Comparison of ENCODE assay signal across 37 cellular contexts in the genomic region with DNA sequence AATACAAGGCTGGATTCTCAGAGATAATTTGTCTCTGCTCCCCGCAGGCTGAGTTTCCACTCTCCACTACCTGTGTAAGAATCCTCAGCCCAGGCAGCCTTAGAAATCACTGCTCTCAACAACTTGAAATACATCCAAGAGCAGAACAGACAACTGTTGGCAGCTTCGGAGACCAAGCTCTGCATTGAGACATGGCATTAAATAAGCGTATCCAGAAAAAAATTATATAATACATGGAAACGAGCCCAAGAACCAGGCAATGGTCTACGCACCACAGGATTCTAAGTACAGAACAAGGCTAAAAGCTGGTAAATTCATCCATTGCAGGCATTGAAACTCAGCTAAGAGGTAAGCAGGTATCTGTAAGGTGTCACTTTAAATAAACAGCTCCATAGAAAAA.
"Had no signal": no experiment of that assay in that cellular context is flagged by ENCODE, and none has a peak within 500 bp of the region (broad histone marks: within the 10 kb centered on the region; RNA-seq: fewer than 3 reads in every experiment).

No MANE protein-coding gene starts in this region.

- H3K4me1 Mint-ChIP-seq: activated CD4-positive, alpha-beta memory T cell treated with anti-CD3 and anti-CD28 coated beads, Interleukin-2, amount 10 ng/mL, durations not matched to agents 7 days and 5 days; activated CD4-positive, alpha-beta T cell treated with anti-CD3 and anti-CD28 coated beads, Interleukin-2, amount 10 ng/mL, durations not matched to agents 7 days and 5 days; activated T-helper 17 cell treated with anti-CD3 and anti-CD28 coated beads, Interleukin-2, amount 50 U/mL, for 72 hours had no signal

- H3K27ac Mint-ChIP-seq: activated CD4-positive, alpha-beta memory T cell treated with anti-CD3 and anti-CD28 coated beads, Interleukin-2, amount 10 ng/mL, durations not matched to agents 7 days and 5 days; activated CD4-positive, alpha-beta T cell treated with anti-CD3 and anti-CD28 coated beads for 36 hours; activated CD4-positive, alpha-beta T cell treated with anti-CD3 and anti-CD28 coated beads, Interleukin-2, amount 10 ng/mL, durations not matched to agents 7 days and 5 days; activated naive CD4-positive, alpha-beta T cell treated with anti-CD3 and anti-CD28 coated beads for 36 hours; activated naive CD4-positive, alpha-beta T cell treated with anti-CD3 and anti-CD28 coated beads, Interleukin-2, amount 50 U/mL, for 72 hours; activated naive CD8-positive, alpha-beta T cell treated with anti-CD3 and anti-CD28 coated beads for 36 hours; activated T-cell treated with anti-CD3 and anti-CD28 coated beads, Interleukin-2, amount 50 U/mL, for 72 hours; activated T-helper 1 cell treated with anti-CD3 and anti-CD28 coated beads, Interleukin-12 subunit alpha, Interleukin-12 subunit beta, Interleukin-2, Interleukin-4 antibody, amounts not matched to agents 30 ng/mL and 10 ng/mL and 1 ng/mL, durations not matched to agents 14 hours and 24 hours and 36 hours; activated T-helper 17 cell treated with anti-CD3 and anti-CD28 coated beads, Interleukin-2, amount 50 U/mL, for 72 hours; T-helper 1 cell treated with Interleukin-12 subunit alpha and Interleukin-12 subunit beta and Interleukin-4 antibody, amounts not matched to agents 30 μg/mL and 1 μg/mL, for 36 hours; T-helper 2 cell treated with Interferon-gamma antibody and Interleukin-4, amounts not matched to agents 5 μg/mL and 100 μg/mL, for 36 hours; WTC11 had no signal

- DNase-seq: activated CD4-positive, alpha-beta memory T cell treated with anti-CD3 and anti-CD28 coated beads, Interleukin-2, amount 10 ng/mL, durations not matched to agents 7 days and 5 days; activated CD4-positive, alpha-beta T cell treated with anti-CD3 and anti-CD28 coated beads for 1 hour; activated CD4-positive, alpha-beta T cell treated with anti-CD3 and anti-CD28 coated beads for 36 hours; activated CD4-positive, alpha-beta T cell treated with anti-CD3 and anti-CD28 coated beads for 48 hours; activated CD4-positive, alpha-beta T cell treated with anti-CD3 and anti-CD28 coated beads, Interleukin-2, amount 10 ng/mL, durations not matched to agents 7 days and 5 days; activated CD4-positive, alpha-beta T cell treated with anti-CD3 and anti-CD28 coated beads, Interleukin-2, amount 50 U/mL, for 48 hours; activated CD4-positive, CD25-positive, alpha-beta regulatory T cell; activated CD8-positive, alpha-beta memory T cell treated with anti-CD3 and anti-CD28 coated beads, Interleukin-2, amount 50 U/mL, for 4 hours; activated effector memory CD4-positive, alpha-beta T cell treated with anti-CD3 and anti-CD28 coated beads, Interleukin-2, amount 50 U/mL, for 16 hours; activated gamma-delta T cell treated with Interleukin-2 at 50 U/mL for 16 hours; activated naive CD4-positive, alpha-beta T cell; activated naive CD4-positive, alpha-beta T cell treated with anti-CD3 and anti-CD28 coated beads for 36 hours; activated naive CD4-positive, alpha-beta T cell treated with anti-CD3 and anti-CD28 coated beads, Interleukin-2, amount 50 U/mL, for 16 hours; activated naive CD8-positive, alpha-beta T cell treated with anti-CD3 and anti-CD28 coated beads for 36 hours; activated T-cell treated with anti-CD3 and anti-CD28 coated beads for 4 hours; activated T-cell treated with anti-CD3 and anti-CD28 coated beads, Interleukin-2, amount 50 U/mL, for 1 hour; activated T-cell treated with anti-CD3 and anti-CD28 coated beads, Interleukin-2, amount 50 U/mL, for 4 hours; activated T-cell treated with anti-CD3 and anti-CD28 coated beads, Interleukin-2, amount 50 U/mL, for 72 hours; adrenal gland; amniotic stem cell; aorta; body of pancreas; brain microvascular endothelial cell; central memory CD4-positive, alpha-beta T cell; cerebellar nuclear complex; SW 1271; T-helper 1 cell; T-helper 2 cell; T-helper 9 cell; WERI-Rb-1 had no signal

- H3K9me3 Mint-ChIP-seq: activated CD4-positive, alpha-beta memory T cell treated with anti-CD3 and anti-CD28 coated beads, Interleukin-2, amount 10 ng/mL, durations not matched to agents 7 days and 5 days; activated CD4-positive, alpha-beta T cell treated with anti-CD3 and anti-CD28 coated beads, Interleukin-2, amount 10 ng/mL, durations not matched to agents 7 days and 5 days; activated naive CD4-positive, alpha-beta T cell treated with anti-CD3 and anti-CD28 coated beads for 36 hours; activated T-helper 1 cell treated with anti-CD3 and anti-CD28 coated beads, Interleukin-12 subunit alpha, Interleukin-12 subunit beta, Interleukin-2, Interleukin-4 antibody, amounts not matched to agents 30 ng/mL and 10 ng/mL and 1 ng/mL, durations not matched to agents 14 hours and 24 hours and 36 hours; T-helper 1 cell treated with Interleukin-12 subunit alpha and Interleukin-12 subunit beta and Interleukin-4 antibody, amounts not matched to agents 30 μg/mL and 1 μg/mL, for 36 hours; T-helper 2 cell treated with Interferon-gamma antibody and Interleukin-4, amounts not matched to agents 5 μg/mL and 100 μg/mL, for 36 hours had no signal

- ATAC-seq: activated CD4-positive, alpha-beta T cell treated with anti-CD3 and anti-CD28 coated beads for 36 hours; activated CD4-positive, CD25-positive, alpha-beta regulatory T cell treated with anti-CD3 and anti-CD28 coated beads, Interleukin-2, amount 50 U/mL, for 24 hours; activated naive CD4-positive, alpha-beta T cell treated with anti-CD3 and anti-CD28 coated beads, Interleukin-2, amount 50 U/mL, for 72 hours; activated T-cell treated with anti-CD3 and anti-CD28 coated beads, Interleukin-2, amount 50 U/mL, for 4 hours; activated T-cell treated with anti-CD3 and anti-CD28 coated beads, Interleukin-2, amount 50 U/mL, for 72 hours; activated T-helper 17 cell treated with anti-CD3 and anti-CD28 coated beads, Interleukin-2, amount 50 U/mL, for 72 hours; body of pancreas; WTC11 had no signal

- H3K4me3 Mint-ChIP-seq: activated CD4-positive, alpha-beta memory T cell treated with anti-CD3 and anti-CD28 coated beads, Interleukin-2, amount 10 ng/mL, durations not matched to agents 7 days and 5 days; activated CD4-positive, alpha-beta T cell treated with anti-CD3 and anti-CD28 coated beads for 36 hours; activated CD4-positive, alpha-beta T cell treated with anti-CD3 and anti-CD28 coated beads, Interleukin-2, amount 10 ng/mL, durations not matched to agents 7 days and 5 days; activated naive CD4-positive, alpha-beta T cell treated with anti-CD3 and anti-CD28 coated beads for 36 hours; activated naive CD8-positive, alpha-beta T cell treated with anti-CD3 and anti-CD28 coated beads for 36 hours; activated T-cell treated with anti-CD3 and anti-CD28 coated beads, Interleukin-2, amount 50 U/mL, for 4 hours; activated T-cell treated with anti-CD3 and anti-CD28 coated beads, Interleukin-2, amount 50 U/mL, for 72 hours; activated T-helper 1 cell treated with anti-CD3 and anti-CD28 coated beads, Interleukin-12 subunit alpha, Interleukin-12 subunit beta, Interleukin-2, Interleukin-4 antibody, amounts not matched to agents 30 ng/mL and 10 ng/mL and 1 ng/mL, durations not matched to agents 14 hours and 24 hours and 36 hours; activated T-helper 17 cell treated with anti-CD3 and anti-CD28 coated beads, Interleukin-2, amount 50 U/mL, for 72 hours; T-helper 1 cell treated with Interleukin-12 subunit alpha and Interleukin-12 subunit beta and Interleukin-4 antibody, amounts not matched to agents 30 μg/mL and 1 μg/mL, for 36 hours; T-helper 2 cell treated with Interferon-gamma antibody and Interleukin-4, amounts not matched to agents 5 μg/mL and 100 μg/mL, for 36 hours; WTC11 had no signal

- H3K36me3 Mint-ChIP-seq: activated naive CD8-positive, alpha-beta T cell treated with anti-CD3 and anti-CD28 coated beads for 36 hours; WTC11 had no signal
